Comparison of ENCODE assay signal across 22 cellular contexts in the genomic region with DNA sequence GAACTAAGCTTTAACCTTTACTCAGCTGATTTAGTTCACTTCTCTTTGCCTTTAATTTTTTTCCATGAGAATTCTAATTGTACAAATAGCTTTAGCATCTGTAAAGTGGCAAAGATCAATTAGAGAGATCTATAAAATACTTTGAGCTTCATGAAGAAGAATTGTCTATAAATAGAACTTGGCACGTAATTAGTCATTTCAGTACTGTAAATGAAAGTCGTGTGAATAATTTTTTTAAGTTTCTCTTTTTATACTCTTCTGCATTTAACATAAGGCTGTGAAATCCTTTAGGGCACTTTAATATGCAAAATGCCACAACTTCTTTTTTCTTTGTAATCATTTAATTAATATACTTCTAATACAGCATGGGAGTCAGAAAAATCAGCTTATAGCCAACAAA.
"Had no signal": no experiment of that assay in that cellular context is flagged by ENCODE, and none has a peak within 500 bp of the region (broad histone marks: within the 10 kb centered on the region; RNA-seq: fewer than 3 reads in every experiment).

No MANE protein-coding gene starts in this region.

- DNase-seq: activated CD4-positive, alpha-beta T cell treated with anti-CD3 and anti-CD28 coated beads for 4 hours; activated CD4-positive, alpha-beta T cell treated with anti-CD3 and anti-CD28 coated beads, Interleukin-2, amount 50 U/mL, for 4 hours; activated CD8-positive, alpha-beta memory T cell treated with anti-CD3 and anti-CD28 coated beads, Interleukin-2, amount 50 U/mL, for 48 hours; activated CD8-positive, alpha-beta T cell treated with anti-CD3 and anti-CD28 coated beads, Interleukin-2, amount 10 ng/mL, durations not matched to agents 7 days and 5 days; activated naive CD4-positive, alpha-beta T cell treated with anti-CD3 and anti-CD28 coated beads, Interleukin-2, amount 50 U/mL, for 16 hours; activated naive CD8-positive, alpha-beta T cell treated with anti-CD3 and anti-CD28 coated beads, Interleukin-2, amount 10 ng/mL, durations not matched to agents 7 days and 5 days; activated T-cell treated with anti-CD3 and anti-CD28 coated beads, Interleukin-2, amount 50 U/mL, for 1 hour; adrenal gland; anterior cingulate cortex; cerebellar nuclear complex; MM.1S; NCI-H1105; NCI-H1436 treated with DMSO at 0.1 percent for 48 hours; NCI-H187; NCI-H2081 treated with DMSO at 0.1 percent for 48 hours; NCI-H446; NCI-H524; PC-9; SHP77 treated with DMSO at 0.1 percent for 48 hours had no signal

- H3K27ac Mint-ChIP-seq: activated CD8-positive, alpha-beta T cell treated with anti-CD3 and anti-CD28 coated beads, Interleukin-2, amount 10 ng/mL, durations not matched to agents 7 days and 5 days; activated naive CD8-positive, alpha-beta T cell treated with anti-CD3 and anti-CD28 coated beads, Interleukin-2, amount 10 ng/mL, durations not matched to agents 7 days and 5 days; T-helper 1 cell treated with Interleukin-12 subunit alpha and Interleukin-12 subunit beta and Interleukin-4 antibody, amounts not matched to agents 30 μg/mL and 1 μg/mL, for 36 hours had no signal

- H3K36me3 ChIP-seq: adrenal gland had no signal

- H3K4me2 ChIP-seq: PC-9 had no signal

- H2AFZ ChIP-seq: PC-9 had no signal

- FAIRE-seq: colon had no signal

- H3K27me3 Mint-ChIP-seq: activated naive CD8-positive, alpha-beta T cell treated with anti-CD3 and anti-CD28 coated beads, Interleukin-2, amount 10 ng/mL, durations not matched to agents 7 days and 5 days had no signal

- H3K4me1 Mint-ChIP-seq: activated naive CD8-positive, alpha-beta T cell treated with anti-CD3 and anti-CD28 coated beads, Interleukin-2, amount 10 ng/mL, durations not matched to agents 7 days and 5 days had no signal

- H3K9me3 Mint-ChIP-seq: activated naive CD8-positive, alpha-beta T cell treated with anti-CD3 and anti-CD28 coated beads, Interleukin-2, amount 10 ng/mL, durations not matched to agents 7 days and 5 days; T-helper 1 cell treated with Interleukin-12 subunit alpha and Interleukin-12 subunit beta and Interleukin-4 antibody, amounts not matched to agents 30 μg/mL and 1 μg/mL, for 36 hours had no signal

- H3K4me3 Mint-ChIP-seq: activated CD8-positive, alpha-beta T cell treated with anti-CD3 and anti-CD28 coated beads, Interleukin-2, amount 10 ng/mL, durations not matched to agents 7 days and 5 days; activated naive CD8-positive, alpha-beta T cell treated with anti-CD3 and anti-CD28 coated beads, Interleukin-2, amount 10 ng/mL, durations not matched to agents 7 days and 5 days; T-helper 1 cell treated with Interleukin-12 subunit alpha and Interleukin-12 subunit beta and Interleukin-4 antibody, amounts not matched to agents 30 μg/mL and 1 μg/mL, for 36 hours had no signal

- H3K4me3 ChIP-seq: adrenal gland, PC-9 had no signal

- H3K27ac ChIP-seq: adrenal gland, PC-9 had no signal

- ATAC-seq: activated CD4-positive, CD25-positive, alpha-beta regulatory T cell treated with anti-CD3 and anti-CD28 coated beads, Interleukin-2, amount 50 U/mL, for 24 hours; activated CD8-positive, alpha-beta T cell treated with anti-CD3 and anti-CD28 coated beads, Interleukin-2, amount 10 ng/mL, durations not matched to agents 7 days and 5 days had no signal

- H3K9me3 ChIP-seq: adrenal gland had no signal

- H3K4me1 ChIP-seq: adrenal gland had no signal

- H3K27me3 ChIP-seq: adrenal gland had no signal
